In the genomic region with DNA sequence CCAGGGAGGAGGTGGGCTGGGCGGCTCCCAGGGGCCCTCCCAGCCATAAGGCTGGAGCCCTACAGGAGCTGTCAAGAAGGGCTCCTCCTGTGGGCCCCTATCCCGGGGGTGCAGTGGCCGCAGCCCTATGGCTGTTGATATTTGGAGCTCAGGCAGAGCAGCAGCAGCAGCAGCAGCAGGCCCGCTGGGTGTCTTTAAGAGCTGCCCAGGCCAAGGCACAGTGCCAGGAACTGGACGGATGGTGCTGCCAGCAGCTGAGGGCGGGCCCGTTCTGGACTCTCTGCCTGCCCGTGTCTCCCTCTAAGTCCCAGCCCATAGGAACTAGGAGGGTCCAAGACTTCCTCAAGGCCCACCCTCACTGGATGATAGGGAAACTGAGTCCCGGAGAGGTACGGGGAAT, we compare ENCODE assay signal across 14 cellular contexts. TPM values are rescaled to one million over a fixed set of nuclear protein-coding genes. Genes with fewer than 3 reads are reported as not detected.
DNase-seq lines count a peak whose midpoint lies in the region; ATAC-seq, FAIRE-seq and TF ChIP-seq lines count a peak whose summit lies in the region.
"Had no signal": no experiment of that assay in that cellular context is flagged by ENCODE, and none has a peak within 500 bp of the region (broad histone marks: within the 10 kb centered on the region; RNA-seq: fewer than 3 reads in every experiment).

No MANE protein-coding gene starts in this region.

- H3K4me1 ChIP-seq in astrocyte (ENCODE audit: insufficient read depth, low read length) (peaks cover 44% of the 10 kb centered on the region), ovary (ENCODE audit: insufficient read depth) (peaks cover 37% of the 10 kb centered on the region)

- peaks cover 27% of the 10 kb centered on the region for H4K20me1 ChIP-seq in astrocyte (ENCODE audit: insufficient read depth, low read length)

- ATAC-seq in GM18502 (IDR thresholded peaks at IDR 0.05; ENCODE audit: poor library complexity, unreplicated experiment) (no peak), GM21619 (IDR thresholded peaks at IDR 0.05; ENCODE audit: unreplicated experiment) (no peak)

- H3K9me3 ChIP-seq in astrocyte (ENCODE audit: insufficient read depth, low read depth, low read length) (no peaks in the 10 kb centered on the region), ovary (no peaks in the 10 kb centered on the region)
- H3K9me3 ChIP-seq: neutrophil had no signal

- 32 to 52% (median 37%) methylated on average over 10 of the region's 10 CpGs for WGBS in ovary, 3 donors

- no peak overlapping the region for H3K4me3 ChIP-seq in astrocyte (ENCODE audit: insufficient read depth, low read depth, low read length)
- no peak overlapping the region for H3K4me3 ChIP-seq in ovary
- H3K4me3 ChIP-seq: PC-9 had no signal

- H3K27me3 ChIP-seq in astrocyte (ENCODE audit: insufficient read depth, low read length): no peaks in the 10 kb centered on the region
- no peaks in the 10 kb centered on the region for H3K27me3 ChIP-seq in ovary

- TF ChIP-seq POLR2A in ovary (IDR thresholded peaks at IDR 0.05): no peak

- no peak overlapping the region for H3K27ac Mint-ChIP-seq in astrocyte (ENCODE audit: unreplicated experiment)
- H3K27ac Mint-ChIP-seq: activated naive CD4-positive, alpha-beta T cell treated with anti-CD3 and anti-CD28 coated beads, Interleukin-2, amount 50 U/mL, for 24 hours had no signal

- no peaks in the 10 kb centered on the region for H3K9me3 Mint-ChIP-seq in astrocyte (ENCODE audit: unreplicated experiment)
- H3K9me3 Mint-ChIP-seq: activated naive CD4-positive, alpha-beta T cell treated with anti-CD3 and anti-CD28 coated beads, Interleukin-2, amount 50 U/mL, for 24 hours had no signal

- peaks cover 17% of the 10 kb centered on the region for H3K4me1 Mint-ChIP-seq in astrocyte (ENCODE audit: low read depth, unreplicated experiment)

- no peaks in the 10 kb centered on the region for H3K27me3 Mint-ChIP-seq in astrocyte (ENCODE audit: low read depth, unreplicated experiment)
- H3K27me3 Mint-ChIP-seq: activated naive CD4-positive, alpha-beta T cell treated with anti-CD3 and anti-CD28 coated beads, Interleukin-2, amount 50 U/mL, for 24 hours had no signal

- peak overlapping the region; percentile 29 for H3K4me2 ChIP-seq in astrocyte (ENCODE audit: low read length)
- H3K4me2 ChIP-seq: KMS-11 had no signal

- no peak for FAIRE-seq in astrocyte (lab: Jason Lieb, UNC)

- no peak overlapping the region for H3K4me3 Mint-ChIP-seq in astrocyte (ENCODE audit: unreplicated experiment)
- H3K4me3 Mint-ChIP-seq: activated naive CD4-positive, alpha-beta T cell treated with anti-CD3 and anti-CD28 coated beads, Interleukin-2, amount 50 U/mL, for 24 hours had no signal

- intact Hi-C loops in cardiac septum (cut with DNase I) (loop anchor here (5.0 kb wide), 1 partner anchor 137 kb away; the partner anchor contains the start of gene TOR2A), ovary (cut with DNase I) (loop anchor here in 1 of 4 donors (5.0 kb wide), 1 partner anchor 137 kb away; the partner anchor contains the start of gene TOR2A)

- no peak for TF ChIP-seq EP300 in ovary (IDR thresholded peaks at IDR 0.05)

- no peak for TF ChIP-seq CTCF in astrocyte (IDR thresholded peaks at IDR 0.05; ENCODE audit: insufficient read depth, low read depth, low read length)
- no peak for TF ChIP-seq CTCF in ovary (IDR thresholded peaks at IDR 0.05)

- H3K36me3 Mint-ChIP-seq in astrocyte (ENCODE audit: low read depth, unreplicated experiment): peaks cover 10% of the 10 kb centered on the region
- H3K36me3 Mint-ChIP-seq: activated naive CD4-positive, alpha-beta T cell treated with anti-CD3 and anti-CD28 coated beads, Interleukin-2, amount 50 U/mL, for 24 hours had no signal

- H3K27ac ChIP-seq in astrocyte (ENCODE audit: low read depth, low read length): no peak overlapping the region
- peak overlapping the region; percentile 67 to 72 for H3K27ac ChIP-seq in ovary
- H3K27ac ChIP-seq: KMS-11, neutrophil, PC-9 had no signal

- H3K79me2 ChIP-seq in astrocyte (ENCODE audit: insufficient read depth, low read length): peaks cover 20% of the 10 kb centered on the region

- no peaks in the 10 kb centered on the region for H3K36me3 ChIP-seq in astrocyte (ENCODE audit: insufficient read depth, low read length)
- H3K36me3 ChIP-seq in ovary: no peaks in the 10 kb centered on the region
- H3K36me3 ChIP-seq: neutrophil had no signal

- H3K9ac ChIP-seq in astrocyte (ENCODE audit: low read length): no peak overlapping the region
- H3K9ac ChIP-seq: KMS-11 had no signal

- H2AFZ ChIP-seq in astrocyte (ENCODE audit: low read depth, low read length): no peak overlapping the region
- H2AFZ ChIP-seq: PC-9 had no signal

- DNase-seq in AG08395 (ENCODE audit: low spot score) (peak; percentile 76), astrocyte (ENCODE audit: low read depth) (no peak), cardiac septum (ENCODE audit: low spot score) (peak; percentile 90), ovary (peak; percentile 60 to 89 (median 83)), NCI-H187 (lab: John Stamatoyannopoulos, UW) (no peak)
- DNase-seq in stimulated activated naive CD4-positive, alpha-beta T cell treated with Interleukin-2 at 50 U/mL for 16 hours (lab: John Stamatoyannopoulos, UW): no peak
- DNase-seq: ACHN; activated CD4-positive, CD25-positive, alpha-beta regulatory T cell treated with anti-CD3 and anti-CD28 coated beads, Interleukin-2, amount 50 U/mL, for 72 hours had no signal

RNA-seq across cellular contexts. Expression of gene AK1, which starts 3.6 kb away (rescaled TPM):
- total RNA-seq in astrocyte (78.0 and 79.5 TPM in 2 replicates), cardiac septum (484 TPM), ovary (100 to 1,000 TPM in 6 of 7 donors, 10 to 100 TPM in 1; 30.9 to 174 (median 151) TPM)
- 10 to 100 TPM; 37.7 to 87.4 TPM for polyA plus RNA-seq in ovary

RNA-seq across cellular contexts. Expression of gene ENG, which starts 19.4 kb away (rescaled TPM):
- 1.2 and 1.5 TPM in 2 replicates for total RNA-seq in astrocyte
- 244 TPM for total RNA-seq in cardiac septum
- total RNA-seq in ovary: 100 to 1,000 TPM in 5 of 7 donors, 10 to 100 TPM in 2; 59.7 to 298 (median 217) TPM
- 100 to 1,000 TPM in 1 of 2 donors, 10 to 100 TPM in 1; 54.7 to 191 TPM for polyA plus RNA-seq in ovary

RNA-seq across cellular contexts. Expression of gene ST6GALNAC6, which starts 25.5 kb away (rescaled TPM):
- total RNA-seq in astrocyte: 30.4 and 37.5 TPM in 2 replicates
- total RNA-seq in cardiac septum: 49.4 TPM
- total RNA-seq in ovary: 100 to 1,000 TPM in 5 of 7 donors, 10 to 100 TPM in 2; 58.5 to 141 (median 111) TPM
- 100 to 1,000 TPM in 1 of 2 donors, 10 to 100 TPM in 1; 52.5 to 145 TPM for polyA plus RNA-seq in ovary

RNA-seq across cellular contexts. Expression of gene ST6GALNAC4, which starts 43.0 kb away (rescaled TPM):
- 14.5 and 21.7 TPM in 2 replicates for total RNA-seq in astrocyte
- 48.1 TPM for total RNA-seq in cardiac septum
- total RNA-seq in ovary: 10 to 100 TPM; 29.5 to 58.4 (median 46.4) TPM
- polyA plus RNA-seq in ovary: 10 to 100 TPM in 1 of 2 donors, 1 to 10 TPM in 1; 2.2 to 34.0 TPM

RNA-seq across cellular contexts. Expression of gene PIP5KL1, which starts 56.7 kb away (rescaled TPM):
- 4.6 and 4.9 TPM in 2 replicates for total RNA-seq in astrocyte
- 0.57 TPM for total RNA-seq in cardiac septum
- total RNA-seq in ovary: 1 to 10 TPM in 6 of 7 donors, under 1 TPM in 1; 0.48 to 4.0 (median 2.0) TPM
- under 1 TPM; 0.10 to 0.35 TPM for polyA plus RNA-seq in ovary

Comparison
In these comparisons a context has a peak if more than half of its experiments do, and no peak if none do; other contexts are left out.
1. DNase-seq: peak in AG08395 (single experiment), cardiac septum (single experiment) and ovary (5 of 5); none in astrocyte (single experiment), stimulated activated naive CD4-positive, alpha-beta T cell treated with Interleukin-2 at 50 U/mL for 16 hours (single experiment) and NCI-H187 (0 of 2).
2. RNA of gene ENG, which starts 19.4 kb away (total RNA-seq): 244 TPM in cardiac septum (single experiment) and 59.7 to 298 TPM in ovary; 1.2 to 1.5 TPM in astrocyte; every median in the first group is over 10 times any median in the second.